In the genomic region with DNA sequence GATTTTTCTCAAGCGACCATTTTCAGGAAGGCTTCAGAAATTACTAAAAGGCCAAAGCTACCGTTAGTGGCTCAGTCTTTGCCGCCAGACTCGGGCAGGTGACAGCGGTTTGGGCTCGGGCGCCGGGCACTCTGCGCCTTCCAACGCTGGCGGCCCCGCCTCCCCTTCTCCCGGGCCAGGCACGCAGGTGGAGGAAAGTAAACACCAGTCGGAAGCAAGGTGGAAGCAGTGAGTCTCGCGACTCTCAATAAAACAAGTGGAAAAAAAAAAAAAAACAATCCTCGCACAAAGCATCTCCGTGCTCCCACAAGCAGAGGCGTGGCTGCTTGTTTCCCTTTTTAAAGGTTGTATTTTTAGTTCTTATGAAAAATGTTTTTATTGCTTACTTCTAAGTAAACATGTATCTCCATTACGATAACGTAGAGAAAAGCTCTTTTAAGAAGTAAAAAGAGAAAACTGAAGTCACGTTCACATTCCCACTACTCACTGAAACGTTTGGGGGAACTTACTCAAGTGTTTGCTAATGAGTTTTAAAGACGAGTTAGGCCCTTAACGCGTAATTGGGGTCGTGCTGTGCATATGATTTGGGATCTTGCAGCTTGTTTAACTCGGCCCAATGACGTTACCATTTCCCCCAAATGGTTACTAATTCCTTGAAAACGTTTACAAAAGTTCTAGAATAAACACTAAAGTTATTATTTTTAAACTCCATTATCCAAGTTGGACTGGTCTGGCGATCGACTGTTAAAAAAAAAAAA, we compare ENCODE assay signal across 8 cellular contexts. TPM values are rescaled to one million over a fixed set of nuclear protein-coding genes. Genes with fewer than 3 reads are reported as not detected.
A peak's percentile ranks its signal among the peaks of the same experiment; 100 is the strongest.
DNase-seq lines count a peak whose midpoint lies in the region; ATAC-seq, FAIRE-seq and TF ChIP-seq lines count a peak whose summit lies in the region.

No MANE protein-coding gene starts in this region.

- RAD21 ChIA-PET in GM12878 (lab: Charles Lee; ENCODE audit: unreplicated experiment), result interaction anchor here (0.7 to 2.2 kb wide), 8 partner anchors 8 to 138 kb away, joined by 3 to 11 read pairs (median 5); no protein-coding TSS in a partner anchor

- peak overlapping the region; percentile 94 for H3K4me3 Mint-ChIP-seq in CD4-positive, alpha-beta T cell

- no peak overlapping the region for H3K27ac ChIP-seq in CD4-positive, alpha-beta T cell (ENCODE audit: low read depth, low read length)
- H3K27ac ChIP-seq in HUES48 (ENCODE audit: low read depth, low read length) (peak overlapping the region; percentile 85), GM12878 (ENCODE audit: control insufficient read depth, insufficient read depth) (peak overlapping the region; percentile 85), smooth muscle cell (ENCODE audit: low read depth) (no peak overlapping the region)

- peaks cover 46% of the 10 kb centered on the region for H3K4me1 ChIP-seq in HUES48 (ENCODE audit: control insufficient read depth, insufficient read depth, low read length)
- H3K4me1 ChIP-seq in GM12878 (ENCODE audit: control insufficient read depth, insufficient read depth, low read length), result peaks cover 53% of the 10 kb centered on the region
- peaks cover 33% of the 10 kb centered on the region for H3K4me1 ChIP-seq in smooth muscle cell (ENCODE audit: low read depth)

- FAIRE-seq in GM12878 (lab: Jason Lieb, UNC), result no peak

- DNase-seq in CD4-positive, alpha-beta T cell, result peak in 8 of 10 experiments; percentile 4 to 47 (median 20)
- DNase-seq in RPMI8226 (peak; percentile 93), GM12878 (ENCODE audit: low read depth, low spot score) (no peak), iPS-NIHi11 (ENCODE audit: low spot score) (peak; percentile 82), smooth muscle cell (lab: John Stamatoyannopoulos, UW; ENCODE audit: unreplicated experiment) (no peak)

- peaks cover 20% of the 10 kb centered on the region for H3K79me2 ChIP-seq in GM12878 (ENCODE audit: control insufficient read depth, insufficient read depth, low read length)
- no peaks in the 10 kb centered on the region for H3K79me2 ChIP-seq in smooth muscle cell (ENCODE audit: low read depth)

- intact Hi-C loops in CD4-positive, alpha-beta T cell (cut with DNase I, micrococcal nuclease), result loop anchor here in 1 of 2 experiments (5.0 kb wide), 1 partner anchor 517 kb away; the partner anchor contains the start of gene SP4
- intact Hi-C loops in GM12878 (cut with micrococcal nuclease; ENCODE audit: unreplicated experiment), result loop anchor here (2.0 to 10.0 kb wide), 3 partner anchors 22 to 590 kb away; no protein-coding TSS in a partner anchor

- peak overlapping the region; percentile 69 for H3K4me2 ChIP-seq in GM12878 (ENCODE audit: control insufficient read depth, insufficient read depth)
- H3K4me2 ChIP-seq in smooth muscle cell, result peak overlapping the region; percentile 95

- peaks cover 3% of the 10 kb centered on the region for H3F3A ChIP-seq in smooth muscle cell (ENCODE audit: low read depth)

- POLR2A ChIA-PET in CD4-positive, alpha-beta T cell (lab: Charles Lee), result interaction anchor here (0.6 to 2.2 kb wide), 13 partner anchors 10 to 517 kb away, joined by 3 to 18 read pairs (median 4); partner anchors contain the start of gene SP4
- POLR2A ChIA-PET in GM12878 (lab: Charles Lee), result interaction anchor here (0.6 to 1.2 kb wide), 9 partner anchors 21 to 621 kb away, joined by 3 to 5 read pairs (median 4); no protein-coding TSS in a partner anchor

- H3K36me3 ChIP-seq in HUES48 (ENCODE audit: control insufficient read depth, insufficient read depth, low read length) (peaks cover 15% of the 10 kb centered on the region), GM12878 (ENCODE audit: control insufficient read depth in 2 of 2, insufficient read depth in 2 of 2, low read length in 1 of 2) (no peaks in the 10 kb centered on the region), smooth muscle cell (ENCODE audit: low read depth) (no peaks in the 10 kb centered on the region)

- CTCF ChIA-PET in CD4-positive, alpha-beta T cell (lab: Charles Lee), result no interaction called here
- CTCF ChIA-PET in GM12878 (lab: Yijun Ruan, JAX), result interaction anchor here (0.6 to 2.7 kb wide), 11 partner anchors 9 to 510 kb away, joined by 3 to 11 read pairs (median 4); no protein-coding TSS in a partner anchor

- no peaks in the 10 kb centered on the region for H3K9me3 Mint-ChIP-seq in CD4-positive, alpha-beta T cell

- no peak for TF ChIP-seq CTCF in CD4-positive, alpha-beta T cell (IDR thresholded peaks at IDR 0.05)
- TF ChIP-seq CTCF in GM12878 (IDR thresholded peaks at IDR 0.05 in 2 of 3, conservative IDR thresholded peaks at IDR 0.05 in 1 of 3; ENCODE audit: control insufficient read depth in 2 of 3, extremely low read depth in 1 of 3, insufficient read depth in 1 of 3, low read depth in 3 of 3, low read length in 3 of 3), result no peak
- no peak for TF ChIP-seq CTCF in smooth muscle cell (IDR thresholded peaks at IDR 0.05; ENCODE audit: borderline replicate concordance, insufficient read depth, poor library complexity, severe bottlenecking)

- TF ChIP-seq EP300 in GM12878 (IDR thresholded peaks at IDR 0.05; ENCODE audit: borderline replicate concordance in 1 of 2, control insufficient read depth in 1 of 2, low read depth in 2 of 2, low read length in 2 of 2), result no peak

- H2AFZ ChIP-seq in GM12878 (ENCODE audit: control insufficient read depth, low read depth, low read length) (peak overlapping the region; percentile 99), smooth muscle cell (ENCODE audit: low read depth) (peak overlapping the region; percentile 79)

- no peaks in the 10 kb centered on the region for H3K27me3 ChIP-seq in CD4-positive, alpha-beta T cell (ENCODE audit: control insufficient read depth, insufficient read depth, low read length)
- H3K27me3 ChIP-seq in HUES48 (ENCODE audit: control insufficient read depth, insufficient read depth, low read length) (no peaks in the 10 kb centered on the region), GM12878 (replicated peaks in 1 of 2; ENCODE audit: control insufficient read depth in 2 of 2, insufficient read depth in 2 of 2, low read length in 1 of 2) (no peaks in the 10 kb centered on the region), smooth muscle cell (ENCODE audit: low read depth) (peaks cover 14% of the 10 kb centered on the region)

- H3K36me3 Mint-ChIP-seq in CD4-positive, alpha-beta T cell (ENCODE audit: low read depth), result peaks cover 4% of the 10 kb centered on the region

- SMC1A ChIA-PET in GM12878 (lab: Charles Lee; ENCODE audit: uncharacterized antibody, unreplicated experiment), result interaction anchor here (0.6 to 9.9 kb wide), 14 partner anchors 8 to 688 kb away, joined by 3 to 96 read pairs (median 3); no protein-coding TSS in a partner anchor

- no peak for TF ChIP-seq RAD21 in GM12878 (IDR thresholded peaks at IDR 0.05; ENCODE audit: insufficient read depth, low read depth, low read length)

- TF ChIP-seq POLR2A in GM12878 (IDR thresholded peaks at IDR 0.05; ENCODE audit: low read depth, low read length), result peak; percentile 35; the same call in 1 of the 2 replicates

- WGBS in GM12878 (ENCODE audit: insufficient coverage, insufficient replicate concordance, low lambda C conversion rate, missing lambda C conversion rate), result under 1% methylated on average over 33 of the region's 33 CpGs
- whole genome bisulfite sequencing in smooth muscle cell (ENCODE audit: low lambda C conversion rate), result 2% methylated on average over 33 of the region's 33 CpGs

- in situ Hi-C loops in GM12878 (cut with MboI), result loop anchor here (10.0 to 25.0 kb wide), 3 partner anchors 590 to 1707 kb away; partner anchors contain the start of gene HYCC1

- H4K20me1 ChIP-seq in GM12878 (ENCODE audit: control insufficient read depth, insufficient read depth), result no peaks in the 10 kb centered on the region
- no peaks in the 10 kb centered on the region for H4K20me1 ChIP-seq in smooth muscle cell (ENCODE audit: low read depth)

- H3K4me1 Mint-ChIP-seq in CD4-positive, alpha-beta T cell (ENCODE audit: low read depth), result peaks cover 70% of the 10 kb centered on the region

- peak; percentile 36 for ATAC-seq in CD4-positive, alpha-beta T cell (ENCODE audit: poor library complexity)
- ATAC-seq in GM12878, result peak; percentile 4; the same call in 1 of the 3 replicates
- ATAC-seq in HG02884 (IDR thresholded peaks at IDR 0.05; ENCODE audit: unreplicated experiment), result no peak
- ATAC-seq in HG02642 (IDR thresholded peaks at IDR 0.05; ENCODE audit: poor library complexity, unreplicated experiment), result no peak

- H3K27me3 Mint-ChIP-seq in CD4-positive, alpha-beta T cell, result no peaks in the 10 kb centered on the region

- H3K9ac ChIP-seq in HUES48 (ENCODE audit: low read depth, low read length) (peak overlapping the region; percentile 99), GM12878 (ENCODE audit: control insufficient read depth, insufficient read depth, low read length) (peak overlapping the region; percentile 71), smooth muscle cell (ENCODE audit: low read depth) (peak overlapping the region; percentile 89)

- H3K4me3 ChIP-seq in HUES48 (ENCODE audit: low read depth, low read length) (peak overlapping the region; percentile 83), GM12878 (peak overlapping the region; percentile 80), smooth muscle cell (peak overlapping the region; percentile 65)

- H3K27ac Mint-ChIP-seq in CD4-positive, alpha-beta T cell, result peak overlapping the region; percentile 71

- H3K9me3 ChIP-seq in CD4-positive, alpha-beta T cell (ENCODE audit: control insufficient read depth, low read length), result no peaks in the 10 kb centered on the region
- H3K9me3 ChIP-seq in HUES48 (ENCODE audit: control insufficient read depth, insufficient read depth, low read length) (no peaks in the 10 kb centered on the region), GM12878 (replicated peaks; ENCODE audit: control insufficient read depth, insufficient read depth, low read length) (no peaks in the 10 kb centered on the region), smooth muscle cell (replicated peaks; ENCODE audit: low read depth) (no peaks in the 10 kb centered on the region)

- BruUV-seq in GM12878 (replicated peaks; lab: Mats Ljungman, UMichigan), result TSS peak; percentile 52

RNA-seq across cellular contexts. Expression of gene CDCA7L, which starts 0.9 kb away (rescaled TPM):
- total RNA-seq in CD4-positive, alpha-beta T cell, result 10 to 100 TPM; 23.1 to 23.7 TPM
- 142 and 155 TPM in 2 replicates for total RNA-seq in GM12878 (2013; cell fraction: nucleolus; rRNA removed)
- 68.3 and 82.0 TPM in 2 replicates for total RNA-seq in GM12878 (2014; rRNA removed)
- total RNA-seq in GM12878 (2014; rRNA removed; fragmentation: Illumina TruSeq; extraction: Trizol), result 85.3 and 92.2 TPM in 2 replicates
- total RNA-seq in GM12878 (2021), result 68.5 and 72.7 TPM in 2 replicates
- polyA plus RNA-seq in GM12878 (2011; ENCODE audit: low read depth), result 36.7 TPM
- 74.6 and 93.5 TPM in 2 replicates for polyA plus RNA-seq in GM12878 (2011; rRNA removed)
- 39.9 and 47.6 TPM in 2 replicates for polyA plus RNA-seq in GM12878 (2011; cell fraction: cytosol; rRNA removed)
- polyA plus RNA-seq in GM12878 (2011; cell fraction: nucleus; rRNA removed), result 170 and 252 TPM in 2 replicates
- 40.2 and 48.5 TPM in 2 replicates for polyA plus RNA-seq in GM12878 (2012)
- 80.0 and 86.4 TPM in 2 replicates for polyA plus RNA-seq in GM12878 (2014; fragmentation: Illumina TruSeq; extraction: Trizol)
- 10 to 100 TPM; 30.3 to 45.2 TPM for polyA plus RNA-seq in GM12878 (2014; fragmentation: Nextera tagmentation; extraction: Ambion mirVana)
- polyA plus RNA-seq in GM12878 (2014; rRNA removed), result 57.3 and 61.1 TPM in 2 replicates
- polyA plus RNA-seq in GM12878 (2016; fragmentation: Nextera tagmentation; extraction: Ambion mirVana), result 10 to 100 TPM; 61.0 to 68.6 TPM
- 84.2 and 97.1 TPM in 2 replicates for polyA minus RNA-seq in GM12878 (2011; rRNA and poly(A)+ RNA removed)
- polyA minus RNA-seq in GM12878 (2011; cell fraction: cytosol; rRNA and poly(A)+ RNA removed), result 24.9 and 25.8 TPM in 2 replicates
- 70.0 and 106 TPM in 2 replicates for polyA minus RNA-seq in GM12878 (2011; cell fraction: nucleus; rRNA and poly(A)+ RNA removed)
- 7.8 and 13.9 TPM in 2 replicates for total RNA-seq in smooth muscle cell
- polyA plus RNA-seq in smooth muscle cell, result 9.3 and 9.7 TPM in 2 replicates

Comparison
In these comparisons a context has a peak if more than half of its experiments do, and no peak if none do; other contexts are left out.
1. ATAC-seq: peak in CD4-positive, alpha-beta T cell (single experiment) and GM12878 (single experiment); none in HG02884 (single experiment) and HG02642 (single experiment).
2. DNase-seq: peak in CD4-positive, alpha-beta T cell (8 of 10), RPMI8226 (single experiment) and iPS-NIHi11 (single experiment); none in GM12878 (single experiment) and smooth muscle cell (single experiment).
3. H3K27ac ChIP-seq: peak in HUES48 (single experiment) and GM12878 (single experiment); none in CD4-positive, alpha-beta T cell (single experiment) and smooth muscle cell (single experiment).
4. Peak in every context shown above with its lines, with median percentiles within 50 percentile points of each other: H3K4me3 ChIP-seq and H3K9ac ChIP-seq.